1 cellular context compared by ENCODE assay signal in the genomic region with DNA sequence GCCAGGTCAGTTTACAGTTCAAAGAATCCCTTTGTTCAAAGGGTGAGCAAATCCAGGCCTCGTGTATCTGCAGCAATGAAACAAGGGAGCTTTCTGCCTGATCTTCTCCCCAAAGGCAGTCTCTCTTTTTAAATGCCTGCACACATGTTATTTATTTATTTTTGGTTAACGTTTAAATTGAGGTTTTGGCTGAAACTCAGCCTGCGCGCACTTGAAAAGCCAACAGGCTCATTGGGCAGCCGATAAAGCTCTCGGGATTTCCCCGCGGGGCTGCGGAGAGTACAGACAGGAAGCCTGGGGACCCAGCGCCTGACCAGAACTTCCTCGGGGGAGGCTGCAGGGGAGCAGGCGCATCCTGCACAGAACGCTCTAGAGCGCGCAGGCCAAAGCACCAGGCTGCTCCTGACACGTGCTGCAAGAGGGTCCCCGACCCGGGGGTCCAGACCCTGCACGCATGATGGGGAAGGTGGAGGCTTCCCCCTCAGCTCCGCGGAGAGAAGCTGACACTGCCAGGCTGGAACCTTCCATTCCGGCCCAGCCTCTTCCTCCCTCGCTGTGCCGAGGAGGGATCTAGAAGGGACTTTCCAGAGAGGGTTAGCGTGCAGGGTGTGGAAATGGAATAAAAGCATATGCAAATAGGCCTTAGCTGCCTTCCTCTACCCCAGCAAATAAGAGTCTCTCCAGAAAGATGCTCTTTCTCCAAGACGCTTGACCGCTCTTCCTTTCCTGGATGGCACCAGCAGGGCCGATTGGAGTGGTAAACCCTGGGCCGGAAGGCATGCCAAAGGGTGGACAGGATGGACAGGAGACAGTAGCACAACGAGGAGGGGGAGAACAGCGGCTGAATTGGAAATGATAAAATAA.
TF ChIP-seq lines count a peak whose summit lies in the region.

No MANE protein-coding gene starts in this region.

TF ChIP-seq in HepG2, 621 proteins besides CTCF, POLR2A, EP300 and RAD21 (continued from another document and continues in another):
- peak; percentile 92 for TF ChIP-seq MYC (CRISPR knock-in tag; IDR thresholded peaks at IDR 0.05; ENCODE audit: borderline replicate concordance)
- TF ChIP-seq ZNF749 (CRISPR knock-in tag; IDR thresholded peaks at IDR 0.05; ENCODE audit: borderline replicate concordance): peak; percentile 60; the same call in 1 of the 2 replicates
- no peak; the same call in 1 of the 2 replicates for TF ChIP-seq JDP2 (CRISPR knock-in tag; IDR thresholded peaks at IDR 0.05; ENCODE audit: borderline replicate concordance)
- TF ChIP-seq SAP130 (CRISPR knock-in tag; IDR thresholded peaks at IDR 0.05; ENCODE audit: low read depth): peak; percentile 87
- no peak for TF ChIP-seq NFE2 (CRISPR knock-in tag; IDR thresholded peaks at IDR 0.05)
- peak; percentile 64 for TF ChIP-seq TFDP2 (CRISPR knock-in tag; IDR thresholded peaks at IDR 0.05)
- 0 out of 2 replicates have a peak, but pooled peaks have one; percentile 12 for TF ChIP-seq ZBTB14 (CRISPR knock-in tag; IDR thresholded peaks at IDR 0.05)
- TF ChIP-seq, protein P1, sequence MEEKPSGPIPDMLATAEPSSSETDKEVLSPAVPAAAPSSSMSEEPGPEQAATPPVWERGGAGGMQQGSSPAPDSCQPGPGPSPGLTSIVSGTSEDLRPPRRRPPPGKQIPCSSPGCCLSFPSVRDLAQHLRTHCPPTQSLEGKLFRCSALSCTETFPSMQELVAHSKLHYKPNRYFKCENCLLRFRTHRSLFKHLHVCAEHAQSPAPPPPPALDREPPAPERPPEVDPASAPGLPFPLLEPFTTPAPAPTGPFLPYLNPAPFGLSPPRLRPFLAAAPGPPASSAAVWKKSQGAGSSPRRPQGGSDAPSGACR (CRISPR knock-in tag; IDR thresholded peaks at IDR 0.05): 0 out of 2 replicates have a peak, but pooled peaks have one; percentile 77
- no peak for TF ChIP-seq ZBTB1 (CRISPR knock-in tag; IDR thresholded peaks at IDR 0.05; ENCODE audit: borderline replicate concordance)
- peak; percentile 76; the same call in 1 of the 2 replicates for TF ChIP-seq ZNF280B (CRISPR knock-in tag; IDR thresholded peaks at IDR 0.05; ENCODE audit: borderline replicate concordance)
- peak; percentile 95 for TF ChIP-seq SOX5 (CRISPR knock-in tag; IDR thresholded peaks at IDR 0.05; ENCODE audit: borderline replicate concordance)
- TF ChIP-seq MBD4 (IDR thresholded peaks at IDR 0.05; ENCODE audit: borderline replicate concordance, low read length): peak; percentile 80; the same call in 1 of the 2 replicates
- no peak for TF ChIP-seq ARID2 (CRISPR knock-in tag; IDR thresholded peaks at IDR 0.05; ENCODE audit: borderline replicate concordance)
- 0 out of 2 replicates have a peak, but pooled peaks have one; percentile 46 for TF ChIP-seq ZNF510 (CRISPR knock-in tag; IDR thresholded peaks at IDR 0.05; ENCODE audit: low read depth)
- peak; percentile 64; the same call in 1 of the 2 replicates for TF ChIP-seq KDM3A (CRISPR knock-in tag; IDR thresholded peaks at IDR 0.05; ENCODE audit: low read depth)
- TF ChIP-seq KLF12 (CRISPR knock-in tag; IDR thresholded peaks at IDR 0.05; ENCODE audit: borderline replicate concordance): no peak
- TF ChIP-seq FOXK2 (IDR thresholded peaks at IDR 0.05): peak; percentile 37; the same call in 1 of the 2 replicates
- no peak for TF ChIP-seq TOE1 (CRISPR knock-in tag; IDR thresholded peaks at IDR 0.05)
- TF ChIP-seq ZFP1 (CRISPR knock-in tag; IDR thresholded peaks at IDR 0.05): peak; percentile 66
- peak; percentile 89 for TF ChIP-seq SIX1 (CRISPR knock-in tag; IDR thresholded peaks at IDR 0.05; ENCODE audit: borderline replicate concordance)
- TF ChIP-seq ZNF597 (CRISPR knock-in tag; IDR thresholded peaks at IDR 0.05): no peak
- no peak for TF ChIP-seq EZH2 (conservative IDR thresholded peaks at IDR 0.05; ENCODE audit: low read depth, low read length)
- 0 out of 2 replicates have a peak, but pooled peaks have one; percentile 57 for TF ChIP-seq PAWR (CRISPR knock-in tag; IDR thresholded peaks at IDR 0.05; ENCODE audit: borderline replicate concordance)
- 0 out of 2 replicates have a peak, but pooled peaks have one; percentile 49 for TF ChIP-seq PRMT3 (CRISPR knock-in tag; IDR thresholded peaks at IDR 0.05; ENCODE audit: borderline replicate concordance, low read depth)
- TF ChIP-seq ZSCAN25 (CRISPR knock-in tag; IDR thresholded peaks at IDR 0.05): peak; percentile 43; the same call in 1 of the 2 replicates
- 0 out of 2 replicates have a peak, but pooled peaks have one; percentile 49 for TF ChIP-seq ZNF256 (CRISPR knock-in tag; conservative IDR thresholded peaks at IDR 0.05)
- TF ChIP-seq HNRNPL (IDR thresholded peaks at IDR 0.05; ENCODE audit: low read depth, low read length): no peak
- TF ChIP-seq ZKSCAN5 (CRISPR knock-in tag; IDR thresholded peaks at IDR 0.05): no peak
- TF ChIP-seq, protein P2, sequence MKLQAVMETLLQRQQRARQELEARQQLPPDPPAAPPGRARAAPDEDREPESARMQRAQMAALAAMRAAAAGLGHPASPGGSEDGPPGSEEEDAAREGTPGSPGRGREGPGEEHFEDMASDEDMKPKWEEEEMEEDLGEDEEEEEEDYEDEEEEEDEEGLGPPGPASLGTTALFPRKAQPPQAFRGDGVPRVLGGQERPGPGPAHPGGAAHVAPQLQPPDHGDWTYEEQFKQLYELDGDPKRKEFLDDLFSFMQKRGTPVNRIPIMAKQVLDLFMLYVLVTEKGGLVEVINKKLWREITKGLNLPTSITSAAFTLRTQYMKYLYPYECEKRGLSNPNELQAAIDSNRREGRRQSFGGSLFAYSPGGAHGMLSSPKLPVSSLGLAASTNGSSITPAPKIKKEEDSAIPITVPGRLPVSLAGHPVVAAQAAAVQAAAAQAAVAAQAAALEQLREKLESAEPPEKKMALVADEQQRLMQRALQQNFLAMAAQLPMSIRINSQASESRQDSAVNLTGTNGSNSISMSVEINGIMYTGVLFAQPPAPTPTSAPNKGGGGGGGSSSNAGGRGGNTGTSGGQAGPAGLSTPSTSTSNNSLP (IDR thresholded peaks at IDR 0.05; ENCODE audit: low read depth, low read length): peak; percentile 31; the same call in 1 of the 2 replicates
- peak; percentile 80 for TF ChIP-seq ZFY (CRISPR knock-in tag; IDR thresholded peaks at IDR 0.05)
- peak; percentile 93; the same call in 1 of the 2 replicates for TF ChIP-seq ZFP82 (CRISPR knock-in tag; IDR thresholded peaks at IDR 0.05; ENCODE audit: borderline replicate concordance)
- peak; percentile 89; the same call in 1 of the 2 replicates for TF ChIP-seq FOXC1 (CRISPR knock-in tag; IDR thresholded peaks at IDR 0.05; ENCODE audit: borderline replicate concordance)
- 0 out of 2 replicates have a peak, but pooled peaks have one; percentile 84 for TF ChIP-seq ZNF713 (CRISPR knock-in tag; IDR thresholded peaks at IDR 0.05)
- TF ChIP-seq ZNF83 (CRISPR knock-in tag; IDR thresholded peaks at IDR 0.05; ENCODE audit: borderline replicate concordance): no peak
- TF ChIP-seq RARA (CRISPR knock-in tag; IDR thresholded peaks at IDR 0.05): peak; percentile 73
- 0 out of 2 replicates have a peak, but pooled peaks have one; percentile 34 for TF ChIP-seq ZNF776 (CRISPR knock-in tag; IDR thresholded peaks at IDR 0.05)
- TF ChIP-seq ZNF512 (CRISPR knock-in tag; IDR thresholded peaks at IDR 0.05): no peak
- TF ChIP-seq ZNF207 (IDR thresholded peaks at IDR 0.05; ENCODE audit: borderline replicate concordance): no peak
- TF ChIP-seq ZNF670 (CRISPR knock-in tag; IDR thresholded peaks at IDR 0.05; ENCODE audit: borderline replicate concordance): peak; percentile 90
- TF ChIP-seq BHLHE40 (IDR thresholded peaks at IDR 0.05; ENCODE audit: low read length): peak; percentile 50; the same call in 1 of the 2 replicates
- TF ChIP-seq TOPORS (CRISPR knock-in tag; IDR thresholded peaks at IDR 0.05): no peak
- peak; percentile 76; the same call in 1 of the 2 replicates for TF ChIP-seq SAFB2 (CRISPR knock-in tag; IDR thresholded peaks at IDR 0.05; ENCODE audit: borderline replicate concordance, low read depth)
- TF ChIP-seq ZNF264 (CRISPR knock-in tag; IDR thresholded peaks at IDR 0.05): peak; percentile 36; the same call in 1 of the 2 replicates
- TF ChIP-seq FOXP4 (CRISPR knock-in tag; IDR thresholded peaks at IDR 0.05): peak; percentile 88
- peak; percentile 78 for TF ChIP-seq ZNF292 (CRISPR knock-in tag; IDR thresholded peaks at IDR 0.05; ENCODE audit: borderline replicate concordance, low read depth)
- TF ChIP-seq ZNF333 (CRISPR knock-in tag; IDR thresholded peaks at IDR 0.05; ENCODE audit: borderline replicate concordance): no peak
- 0 out of 2 replicates have a peak, but pooled peaks have one; percentile 26 for TF ChIP-seq SP140L (CRISPR knock-in tag; IDR thresholded peaks at IDR 0.05; ENCODE audit: borderline replicate concordance)
- no peak for TF ChIP-seq CHCHD3 (CRISPR knock-in tag; IDR thresholded peaks at IDR 0.05)
- peak; percentile 87 for TF ChIP-seq KLF11 (CRISPR knock-in tag; IDR thresholded peaks at IDR 0.05)
- TF ChIP-seq FOXP1 (IDR thresholded peaks at IDR 0.05): no peak
- peak; percentile 83 for TF ChIP-seq FOXP1 (CRISPR knock-in tag; IDR thresholded peaks at IDR 0.05)
- TF ChIP-seq HDAC2 (CRISPR knock-in tag; IDR thresholded peaks at IDR 0.05): peak; percentile 78
